In genomic region chr17:21406616-21407404, GRCh38 we compare ENCODE assay signal across 2 cellular contexts. TPM values are rescaled to one million over a fixed set of nuclear protein-coding genes. Genes with fewer than 3 reads are reported as not detected.
"Had no signal": no experiment of that assay in that cellular context is flagged by ENCODE, and none has a peak within 500 bp of the region (broad histone marks: within the 10 kb centered on the region; RNA-seq: fewer than 3 reads in every experiment).

No MANE protein-coding gene starts in this region.

RNA-seq across cellular contexts. Expression of gene KCNJ12, which starts 30.7 kb away (rescaled TPM):
- total RNA-seq: esophagus mucosa, mammary epithelial cell had no signal
